In the genomic region with DNA sequence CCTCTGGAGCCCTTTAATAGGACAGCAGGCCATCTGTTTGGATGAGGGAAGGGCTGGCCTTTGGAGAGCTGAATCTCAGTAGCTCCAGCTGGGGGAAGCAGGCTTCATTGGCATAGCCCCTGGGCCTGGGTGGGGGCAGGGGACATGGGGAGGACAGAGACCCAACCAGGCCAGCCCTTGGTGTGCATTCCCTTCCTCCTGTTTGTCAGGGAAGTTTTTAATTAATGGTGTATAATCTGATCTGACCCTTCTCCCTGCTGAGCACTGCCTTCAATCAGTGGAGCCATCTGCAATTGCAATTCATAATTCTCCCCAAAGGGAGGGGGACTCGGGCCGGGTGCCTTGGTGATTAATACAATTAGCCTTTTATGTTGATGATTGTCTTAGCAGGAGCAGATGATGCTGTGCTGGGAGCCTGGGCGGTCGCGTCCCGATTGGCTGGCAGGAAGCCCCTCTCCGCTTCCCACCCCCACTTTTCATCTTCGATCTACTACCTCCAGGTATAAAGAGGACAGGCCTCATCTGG, we compare ENCODE assay signal across 18 cellular contexts. TPM values are rescaled to one million over a fixed set of nuclear protein-coding genes. Genes with fewer than 3 reads are reported as not detected.
DNase-seq lines count a peak whose midpoint lies in the region; ATAC-seq and TF ChIP-seq lines count a peak whose summit lies in the region.
"Had no signal": no experiment of that assay in that cellular context is flagged by ENCODE, and none has a peak within 500 bp of the region (broad histone marks: within the 10 kb centered on the region; RNA-seq: fewer than 3 reads in every experiment).

No MANE protein-coding gene starts in this region.

- no peak overlapping the region for H3K27ac ChIP-seq in iPS-20b (ENCODE audit: low read length)
- H3K27ac ChIP-seq in right atrium auricular region = no peak overlapping the region
- H3K27ac ChIP-seq: cardiac muscle cell, HL-60, pancreas, tibial artery had no signal

- H3K27ac Mint-ChIP-seq in activated T-helper 17 cell treated with anti-CD3 and anti-CD28 coated beads, Interleukin-2, amount 50 U/mL, for 72 hours = peak overlapping the region; percentile 51
- H3K27ac Mint-ChIP-seq: activated naive CD8-positive, alpha-beta T cell treated with anti-CD3 and anti-CD28 coated beads for 36 hours had no signal

- H3K4me3 Mint-ChIP-seq in activated T-helper 17 cell treated with anti-CD3 and anti-CD28 coated beads, Interleukin-2, amount 50 U/mL, for 72 hours = no peak overlapping the region
- H3K4me3 Mint-ChIP-seq: activated naive CD8-positive, alpha-beta T cell treated with anti-CD3 and anti-CD28 coated beads for 36 hours; effector memory CD8-positive, alpha-beta T cell had no signal

- no peaks in the 10 kb centered on the region for H3K4me1 Mint-ChIP-seq in activated T-helper 17 cell treated with anti-CD3 and anti-CD28 coated beads, Interleukin-2, amount 50 U/mL, for 72 hours
- H3K4me1 Mint-ChIP-seq: activated naive CD8-positive, alpha-beta T cell treated with anti-CD3 and anti-CD28 coated beads for 36 hours had no signal

- H3K36me3 ChIP-seq in iPS-20b (ENCODE audit: insufficient read depth, low read depth, low read length) (no peaks in the 10 kb centered on the region), right atrium auricular region (no peaks in the 10 kb centered on the region)
- H3K36me3 ChIP-seq: cardiac muscle cell, pancreas, tibial artery had no signal

- H3K4me1 ChIP-seq in iPS-20b (ENCODE audit: insufficient read depth, low read length) (peaks cover 3% of the 10 kb centered on the region; the same call in 1 of the 2 replicates), right atrium auricular region (peaks cover 0 to 20% of the 10 kb centered on the region in 2 donors)

- H3K27me3 Mint-ChIP-seq in activated T-helper 17 cell treated with anti-CD3 and anti-CD28 coated beads, Interleukin-2, amount 50 U/mL, for 72 hours = no peaks in the 10 kb centered on the region
- H3K27me3 Mint-ChIP-seq: activated naive CD8-positive, alpha-beta T cell treated with anti-CD3 and anti-CD28 coated beads for 36 hours; effector memory CD8-positive, alpha-beta T cell had no signal

- DNase-seq in NCI-H146 treated with DMSO at 0.1 percent for 48 hours (lab: John Stamatoyannopoulos, UW; ENCODE audit: unreplicated experiment) (peak; percentile 49), retina (peak; percentile 83), NCI-H774 (lab: John Stamatoyannopoulos, UW) (no peak), right atrium auricular region (ENCODE audit: low spot score) (no peak)
- DNase-seq: activated CD4-positive, alpha-beta T cell treated with anti-CD3 and anti-CD28 coated beads, Interleukin-2, amount 50 U/mL, for 4 hours; activated naive CD8-positive, alpha-beta T cell treated with anti-CD3 and anti-CD28 coated beads for 36 hours; AML-193; effector memory CD8-positive, alpha-beta T cell; GOT3; pancreas had no signal

- no peak for TF ChIP-seq CTCF in right atrium auricular region (IDR thresholded peaks at IDR 0.05)

- H3K36me3 Mint-ChIP-seq in activated T-helper 17 cell treated with anti-CD3 and anti-CD28 coated beads, Interleukin-2, amount 50 U/mL, for 72 hours (ENCODE audit: low read depth) = no peaks in the 10 kb centered on the region

- H3K9me3 ChIP-seq in iPS-20b (ENCODE audit: insufficient read depth, low read depth, low read length) (no peaks in the 10 kb centered on the region), right atrium auricular region (no peaks in the 10 kb centered on the region)
- H3K9me3 ChIP-seq: pancreas, tibial artery had no signal

- H3K27me3 ChIP-seq in iPS-20b (ENCODE audit: insufficient read depth, low read length) = no peaks in the 10 kb centered on the region; the same call in 1 of the 2 replicates
- H3K27me3 ChIP-seq in right atrium auricular region = no peaks in the 10 kb centered on the region
- H3K27me3 ChIP-seq: cardiac muscle cell, pancreas, tibial artery had no signal

- no peak for ATAC-seq in activated T-helper 17 cell treated with anti-CD3 and anti-CD28 coated beads, Interleukin-2, amount 50 U/mL, for 72 hours (replicated peaks)
- no peak for ATAC-seq in HG02885 (IDR thresholded peaks at IDR 0.05; ENCODE audit: poor library complexity, unreplicated experiment)
- ATAC-seq: effector memory CD8-positive, alpha-beta T cell; left lobe of liver; pancreas had no signal

- 0 out of 2 replicates have a peak overlapping the region, but pooled peaks have one; percentile 9 for H3K9ac ChIP-seq in iPS-20b (ENCODE audit: low read depth, low read length)

- no peaks in the 10 kb centered on the region for H3K9me3 Mint-ChIP-seq in activated T-helper 17 cell treated with anti-CD3 and anti-CD28 coated beads, Interleukin-2, amount 50 U/mL, for 72 hours
- H3K9me3 Mint-ChIP-seq: activated naive CD8-positive, alpha-beta T cell treated with anti-CD3 and anti-CD28 coated beads for 36 hours; effector memory CD8-positive, alpha-beta T cell had no signal

- H3K4me3 ChIP-seq in iPS-20b (ENCODE audit: low read length) = no peak overlapping the region
- H3K4me3 ChIP-seq in right atrium auricular region = no peak overlapping the region
- H3K4me3 ChIP-seq: cardiac muscle cell, pancreas, smooth muscle cell, tibial artery had no signal

RNA-seq across cellular contexts. Expression of a gene that starts 6.4 kb away (rescaled TPM):
- not detected for total RNA-seq in activated T-helper 17 cell treated with anti-CD3 and anti-CD28 coated beads, Interleukin-2, amount 50 U/mL, for 72 hours
- under 1 TPM in 1 of 2 donors, not detected in 1; 0.08 TPM for total RNA-seq in right atrium auricular region
- total RNA-seq: activated naive CD8-positive, alpha-beta T cell treated with anti-CD3 and anti-CD28 coated beads for 36 hours; smooth muscle cell had no signal

RNA-seq across cellular contexts. Expression of a gene that starts 17.5 kb away (rescaled TPM):
- total RNA-seq in activated T-helper 17 cell treated with anti-CD3 and anti-CD28 coated beads, Interleukin-2, amount 50 U/mL, for 72 hours = not detected
- total RNA-seq in right atrium auricular region = 1 to 10 TPM in 1 of 2 donors, not detected in 1; 2.1 TPM
- total RNA-seq: activated naive CD8-positive, alpha-beta T cell treated with anti-CD3 and anti-CD28 coated beads for 36 hours; left lobe of liver; smooth muscle cell had no signal

RNA-seq across cellular contexts. Expression of a gene that starts 28.6 kb away (rescaled TPM):
- not detected for total RNA-seq in activated T-helper 17 cell treated with anti-CD3 and anti-CD28 coated beads, Interleukin-2, amount 50 U/mL, for 72 hours
- total RNA-seq in right atrium auricular region = under 1 TPM in 1 of 2 donors, not detected in 1; 0.83 TPM
- total RNA-seq: activated naive CD8-positive, alpha-beta T cell treated with anti-CD3 and anti-CD28 coated beads for 36 hours; cardiac muscle cell; left lobe of liver had no signal

RNA-seq across cellular contexts. Expression of a gene that starts 46.2 kb away (rescaled TPM):
- total RNA-seq in activated T-helper 17 cell treated with anti-CD3 and anti-CD28 coated beads, Interleukin-2, amount 50 U/mL, for 72 hours = 100 to 1,000 TPM; 132 to 145 TPM
- total RNA-seq in right atrium auricular region = 1 to 10 TPM; 2.6 to 3.3 TPM

Comparison
In these comparisons a context has a peak if more than half of its experiments do, and no peak if none do; other contexts are left out.
1. DNase-seq: peak in NCI-H146 treated with DMSO at 0.1 percent for 48 hours (single experiment) and retina (single experiment); none in NCI-H774 (single experiment) and right atrium auricular region (single experiment).